In the genomic region with DNA sequence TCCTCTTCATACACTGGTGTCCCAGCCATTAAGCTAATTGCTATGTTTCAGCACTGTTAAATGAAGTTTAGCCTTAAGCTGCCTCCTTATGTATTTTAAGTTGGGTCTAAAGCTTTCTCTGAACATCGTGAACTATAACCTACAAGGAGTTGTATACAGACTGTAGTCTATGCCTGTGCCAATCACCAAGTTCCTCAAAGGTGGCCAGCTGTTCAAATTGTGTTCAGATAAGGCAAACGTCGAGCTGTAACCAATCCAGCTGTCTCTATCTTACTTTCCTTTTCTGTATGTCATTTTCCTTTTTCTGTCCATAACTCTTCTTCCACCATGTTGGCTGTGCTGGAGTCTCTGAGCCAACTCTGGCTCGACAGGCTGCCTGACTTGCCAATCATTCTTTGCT, we compare ENCODE assay signal across 23 cellular contexts.
DNase-seq lines count a peak whose midpoint lies in the region; ATAC-seq and TF ChIP-seq lines count a peak whose summit lies in the region.
"Had no signal": no experiment of that assay in that cellular context is flagged by ENCODE, and none has a peak within 500 bp of the region (broad histone marks: within the 10 kb centered on the region; RNA-seq: fewer than 3 reads in every experiment).

No MANE protein-coding gene starts in this region.

- H3K27me3 Mint-ChIP-seq in GM23338 (ENCODE audit: insufficient read depth, low read depth, poor library complexity): no peaks in the 10 kb centered on the region
- H3K27me3 Mint-ChIP-seq in activated T-helper 1 cell treated with anti-CD3 and anti-CD28 coated beads, Interleukin-12 subunit alpha, Interleukin-12 subunit beta, Interleukin-2, Interleukin-4 antibody, amounts not matched to agents 30 ng/mL and 10 ng/mL and 1 ng/mL, durations not matched to agents 14 hours and 24 hours and 36 hours (ENCODE audit: insufficient read depth): peaks cover 2% of the 10 kb centered on the region
- H3K27me3 Mint-ChIP-seq: IgD-negative memory B cell had no signal

- H4K91ac ChIP-seq in mesenchymal stem cell (ENCODE audit: low read length): no peak overlapping the region

- peak overlapping the region; percentile 44 for H2AK5ac ChIP-seq in mesenchymal stem cell (ENCODE audit: low read length, severe bottlenecking)

- no peak for TF ChIP-seq CTCF in GM23338 (conservative IDR thresholded peaks at IDR 0.05; ENCODE audit: low read depth in 2 of 2)

- no peaks in the 10 kb centered on the region for H3K9me3 Mint-ChIP-seq in GM23338
- no peaks in the 10 kb centered on the region for H3K9me3 Mint-ChIP-seq in activated T-helper 1 cell treated with anti-CD3 and anti-CD28 coated beads, Interleukin-12 subunit alpha, Interleukin-12 subunit beta, Interleukin-2, Interleukin-4 antibody, amounts not matched to agents 30 ng/mL and 10 ng/mL and 1 ng/mL, durations not matched to agents 14 hours and 24 hours and 36 hours
- H3K9me3 Mint-ChIP-seq: activated CD8-positive, alpha-beta T cell treated with anti-CD3 and anti-CD28 coated beads for 36 hours; IgD-negative memory B cell had no signal

- no peaks in the 10 kb centered on the region for H3F3A ChIP-seq in GM23338 (replicated peaks; ENCODE audit: low read depth)

- peaks cover 6% of the 10 kb centered on the region; the same call in 1 of the 2 replicates for H3K9me2 ChIP-seq in GM23338 (ENCODE audit: insufficient read depth)

- no peak overlapping the region for H2BK5ac ChIP-seq in mesenchymal stem cell (ENCODE audit: low read depth, low read length, poor library complexity, severe bottlenecking)

- 93% methylated on average over 4 of the region's 4 CpGs for WGBS in mesenchymal stem cell

- H3K9ac ChIP-seq in mesenchymal stem cell (ENCODE audit: low read length): no peak overlapping the region
- H3K9ac ChIP-seq: GM23248 had no signal

- peak overlapping the region in 1 of 2 experiments; percentile 87 for H2BK12ac ChIP-seq in mesenchymal stem cell (ENCODE audit: low read length in 2 of 2)

- ATAC-seq in GM23338: no peak
- no peak for ATAC-seq in HG03097 (IDR thresholded peaks at IDR 0.05; ENCODE audit: low FRiP score, unreplicated experiment)
- ATAC-seq in GM21528 (IDR thresholded peaks at IDR 0.05; ENCODE audit: low FRiP score, unreplicated experiment): no peak
- ATAC-seq: activated CD8-positive, alpha-beta T cell treated with anti-CD3 and anti-CD28 coated beads for 36 hours had no signal

- H3K27ac ChIP-seq in ACC112 (ENCODE audit: low read depth, low read length) (no peak overlapping the region), GM23338 (ENCODE audit: low read depth) (no peak overlapping the region), mesenchymal stem cell (ENCODE audit: low read length, poor library complexity, severe bottlenecking) (no peak overlapping the region)
- H3K27ac ChIP-seq: GM23248, upper lobe of left lung had no signal

- H4K20me1 ChIP-seq in GM23338 (replicated peaks; ENCODE audit: insufficient read depth): no peaks in the 10 kb centered on the region

- H3K4me2 ChIP-seq in GM23338 (no peak overlapping the region), mesenchymal stem cell (ENCODE audit: low read length, poor library complexity, severe bottlenecking) (no peak overlapping the region)

- H3K79me2 ChIP-seq in ACC112 (ENCODE audit: control insufficient read depth, insufficient read depth, low read length, unreplicated experiment) (no peaks in the 10 kb centered on the region), GM23338 (replicated peaks; ENCODE audit: insufficient read depth) (no peaks in the 10 kb centered on the region)

- H3K36me3 ChIP-seq in ACC112 (ENCODE audit: insufficient read depth, low read length): no peaks in the 10 kb centered on the region
- no peaks in the 10 kb centered on the region for H3K36me3 ChIP-seq in GM23338 (ENCODE audit: insufficient read depth)
- no peaks in the 10 kb centered on the region for H3K36me3 ChIP-seq in mesenchymal stem cell (ENCODE audit: control insufficient read depth in 1 of 2, insufficient read depth in 2 of 2, low read depth in 1 of 2, low read length in 2 of 2)
- H3K36me3 ChIP-seq: upper lobe of left lung had no signal

- CTCF ChIA-PET in HEK293T (lab: Yijun Ruan, JAX): interaction anchor here (0.6 kb wide), 1 partner anchor 99 kb away, joined by 3 read pairs; no protein-coding TSS in a partner anchor

- no peaks in the 10 kb centered on the region for H3K27me3 ChIP-seq in ACC112 (ENCODE audit: insufficient read depth, low read length)
- H3K27me3 ChIP-seq in GM23338 (ENCODE audit: insufficient read depth): no peaks in the 10 kb centered on the region
- H3K27me3 ChIP-seq in mesenchymal stem cell (ENCODE audit: control insufficient read depth in 1 of 2, insufficient read depth in 1 of 2, low read length in 2 of 2): no peaks in the 10 kb centered on the region
- H3K27me3 ChIP-seq: upper lobe of left lung had no signal

- no peak overlapping the region for H2BK120ac ChIP-seq in mesenchymal stem cell (ENCODE audit: low read depth, low read length)

- intact Hi-C loops in activated T-helper 1 cell treated with anti-CD3 and anti-CD28 coated beads, Interleukin-12 subunit alpha, Interleukin-12 subunit beta, Interleukin-2, Interleukin-4 antibody, amounts not matched to agents 30 ng/mL and 10 ng/mL and 1 ng/mL, durations not matched to agents 14 hours and 24 hours and 36 hours (cut with micrococcal nuclease): no loop called here

- DNase-seq in GM23338 (ENCODE audit: low spot score): no peak
- DNase-seq in OCI-M1 (lab: John Stamatoyannopoulos, UW): peak; percentile 75
- DNase-seq in mesenchymal stem cell: no peak
- no peak for DNase-seq in HEK293T (ENCODE audit: extremely low spot score)
- no peak for DNase-seq in activated T-helper 1 cell treated with anti-CD3 and anti-CD28 coated beads, Interleukin-12 subunit alpha, Interleukin-12 subunit beta, Interleukin-2, Interleukin-4 antibody, amounts not matched to agents 30 ng/mL and 10 ng/mL and 1 ng/mL, durations not matched to agents 14 hours and 24 hours and 36 hours (ENCODE audit: low spot score)
- DNase-seq: activated CD4-positive, CD25-positive, alpha-beta regulatory T cell treated with anti-CD3 and anti-CD28 coated beads, Interleukin-2, amount 50 U/mL, for 72 hours; activated CD8-positive, alpha-beta T cell treated with anti-CD3 and anti-CD28 coated beads for 36 hours; activated effector memory CD4-positive, alpha-beta T cell treated with anti-CD3 and anti-CD28 coated beads, Interleukin-2, amount 50 U/mL, for 16 hours; AML-193; DND-41; foreskin fibroblast; GM23248; NCI-H1105; NCI-H2029 treated with DMSO at 0.1 percent for 48 hours; NCI-H226; NCI-H774; Right ventricle myocardium superior; stimulated activated CD8-positive, alpha-beta memory T cell treated with anti-CD3 and anti-CD28 coated beads, Interleukin-4, amount 100 ng/mL, for 48 hours; upper lobe of left lung had no signal

- H3K4ac ChIP-seq in mesenchymal stem cell (ENCODE audit: low read depth in 1 of 2, low read length in 2 of 2): peak overlapping the region in 1 of 2 experiments; percentile 47

- H3K23ac ChIP-seq in mesenchymal stem cell (ENCODE audit: low read length in 2 of 2): no peak overlapping the region

- no peaks in the 10 kb centered on the region for H3K79me1 ChIP-seq in mesenchymal stem cell (replicated peaks; ENCODE audit: low read length, poor library complexity, severe bottlenecking)

- no peak overlapping the region for H2BK15ac ChIP-seq in mesenchymal stem cell (ENCODE audit: low read depth, poor library complexity, severe bottlenecking)

- H4K8ac ChIP-seq in mesenchymal stem cell (ENCODE audit: low read length): no peak overlapping the region

- no peak overlapping the region for H3K4me3 Mint-ChIP-seq in GM23338
- no peak overlapping the region for H3K4me3 Mint-ChIP-seq in activated T-helper 1 cell treated with anti-CD3 and anti-CD28 coated beads, Interleukin-12 subunit alpha, Interleukin-12 subunit beta, Interleukin-2, Interleukin-4 antibody, amounts not matched to agents 30 ng/mL and 10 ng/mL and 1 ng/mL, durations not matched to agents 14 hours and 24 hours and 36 hours
- H3K4me3 Mint-ChIP-seq: activated CD8-positive, alpha-beta T cell treated with anti-CD3 and anti-CD28 coated beads for 36 hours; IgD-negative memory B cell had no signal

- peak overlapping the region; percentile 13; the same call in 1 of the 2 replicates for H3K27ac Mint-ChIP-seq in GM23338
- H3K27ac Mint-ChIP-seq in activated T-helper 1 cell treated with anti-CD3 and anti-CD28 coated beads, Interleukin-12 subunit alpha, Interleukin-12 subunit beta, Interleukin-2, Interleukin-4 antibody, amounts not matched to agents 30 ng/mL and 10 ng/mL and 1 ng/mL, durations not matched to agents 14 hours and 24 hours and 36 hours: no peak overlapping the region
- H3K27ac Mint-ChIP-seq: activated CD8-positive, alpha-beta T cell treated with anti-CD3 and anti-CD28 coated beads for 36 hours; IgD-negative memory B cell had no signal

- peaks cover 10% of the 10 kb centered on the region for H3K4me1 Mint-ChIP-seq in GM23338
- no peaks in the 10 kb centered on the region for H3K4me1 Mint-ChIP-seq in activated T-helper 1 cell treated with anti-CD3 and anti-CD28 coated beads, Interleukin-12 subunit alpha, Interleukin-12 subunit beta, Interleukin-2, Interleukin-4 antibody, amounts not matched to agents 30 ng/mL and 10 ng/mL and 1 ng/mL, durations not matched to agents 14 hours and 24 hours and 36 hours (ENCODE audit: low read depth)

- H3K4me1 ChIP-seq in ACC112 (ENCODE audit: control insufficient read depth, insufficient read depth, low read length, unreplicated experiment) (peaks cover 19% of the 10 kb centered on the region), GM23338 (ENCODE audit: insufficient read depth) (no peaks in the 10 kb centered on the region; the same call in 1 of the 2 replicates), mesenchymal stem cell (ENCODE audit: control insufficient read depth, insufficient read depth, low read depth, low read length) (no peaks in the 10 kb centered on the region)

- no peak overlapping the region for H3K4me3 ChIP-seq in ACC112 (ENCODE audit: low read depth, low read length)
- H3K4me3 ChIP-seq in GM23338: no peak overlapping the region
- H3K4me3 ChIP-seq in mesenchymal stem cell (ENCODE audit: insufficient read depth in 1 of 2, low read depth in 1 of 2, low read length in 2 of 2): no peak overlapping the region
- H3K4me3 ChIP-seq: GM23248, upper lobe of left lung had no signal

- H3K36me3 Mint-ChIP-seq in GM23338 (ENCODE audit: low read depth): no peaks in the 10 kb centered on the region
- no peaks in the 10 kb centered on the region for H3K36me3 Mint-ChIP-seq in activated T-helper 1 cell treated with anti-CD3 and anti-CD28 coated beads, Interleukin-12 subunit alpha, Interleukin-12 subunit beta, Interleukin-2, Interleukin-4 antibody, amounts not matched to agents 30 ng/mL and 10 ng/mL and 1 ng/mL, durations not matched to agents 14 hours and 24 hours and 36 hours (ENCODE audit: low read depth)
- H3K36me3 Mint-ChIP-seq: IgD-negative memory B cell had no signal

- POLR2A ChIA-PET in HEK293T (lab: Yijun Ruan, JAX): no interaction called here

- H2AFZ ChIP-seq in ACC112 (ENCODE audit: low read length, unreplicated experiment): peak overlapping the region; percentile 61
- peak overlapping the region; percentile 65 for H2AFZ ChIP-seq in GM23338
- H2AFZ ChIP-seq in mesenchymal stem cell (ENCODE audit: low read depth, low read length): no peak overlapping the region
- H2AFZ ChIP-seq: GM23248 had no signal

- no peak overlapping the region for H3K14ac ChIP-seq in mesenchymal stem cell (ENCODE audit: low read length in 2 of 2)

- H3K9me3 ChIP-seq in mesenchymal stem cell (ENCODE audit: control insufficient read depth, low read length): no peaks in the 10 kb centered on the region
- H3K9me3 ChIP-seq: upper lobe of left lung had no signal

- peak overlapping the region in 1 of 2 experiments; percentile 19 for H3K18ac ChIP-seq in mesenchymal stem cell (ENCODE audit: low read depth in 1 of 2, low read length in 2 of 2)
